In the genomic region with DNA sequence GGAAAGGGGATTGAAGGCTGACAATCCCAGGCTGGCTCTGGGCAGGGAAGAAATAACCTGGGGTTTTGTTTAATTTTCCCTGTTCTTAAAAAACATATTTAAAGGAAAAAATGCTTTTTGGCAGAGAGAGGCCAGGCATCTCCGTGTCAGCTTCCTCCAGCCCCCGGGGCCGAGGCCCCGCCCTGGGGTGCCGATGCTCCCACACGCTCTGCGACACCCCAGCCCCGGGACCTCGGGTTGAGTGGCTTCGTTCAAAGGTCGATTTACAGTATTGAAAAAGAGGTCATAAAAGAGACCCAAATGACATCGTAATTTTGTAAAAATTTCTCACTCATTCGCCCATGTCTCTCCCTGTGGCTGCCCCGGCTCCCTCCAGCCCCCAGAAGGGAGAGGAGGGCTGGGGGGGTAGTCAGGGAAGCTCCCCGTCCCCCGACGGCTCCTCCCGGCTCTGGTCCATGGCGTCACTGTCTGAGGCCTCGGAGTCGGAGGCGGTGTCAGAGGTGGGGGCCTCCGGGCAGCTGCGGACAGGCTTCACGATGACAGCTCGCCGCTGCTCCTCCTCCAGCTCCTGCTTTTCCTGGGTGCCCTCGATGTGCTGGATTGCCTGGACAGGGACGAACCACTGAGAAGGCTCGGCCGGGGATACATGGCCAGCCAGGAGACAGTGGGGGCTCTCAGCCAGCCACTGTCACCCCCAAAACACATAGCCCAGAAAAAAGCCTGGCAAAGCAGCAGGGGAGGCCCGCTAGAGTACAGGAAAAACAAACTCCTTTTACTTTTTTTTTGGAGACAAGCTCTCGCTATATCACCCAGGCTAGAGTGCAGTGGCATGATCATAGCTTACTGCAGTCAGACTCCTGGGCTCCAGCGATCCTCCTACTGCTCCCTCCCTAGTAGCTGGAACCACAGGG, we compare ENCODE assay signal across 1 cellular context.
TF ChIP-seq lines count a peak whose summit lies in the region.

No MANE protein-coding gene starts in this region.

TF ChIP-seq in HepG2, 621 proteins besides CTCF, POLR2A, EP300 and RAD21:
- no peak for TF ChIP-seq ATRX (CRISPR knock-in tag; IDR thresholded peaks at IDR 0.05; ENCODE audit: borderline replicate concordance)
- TF ChIP-seq, protein P1, sequence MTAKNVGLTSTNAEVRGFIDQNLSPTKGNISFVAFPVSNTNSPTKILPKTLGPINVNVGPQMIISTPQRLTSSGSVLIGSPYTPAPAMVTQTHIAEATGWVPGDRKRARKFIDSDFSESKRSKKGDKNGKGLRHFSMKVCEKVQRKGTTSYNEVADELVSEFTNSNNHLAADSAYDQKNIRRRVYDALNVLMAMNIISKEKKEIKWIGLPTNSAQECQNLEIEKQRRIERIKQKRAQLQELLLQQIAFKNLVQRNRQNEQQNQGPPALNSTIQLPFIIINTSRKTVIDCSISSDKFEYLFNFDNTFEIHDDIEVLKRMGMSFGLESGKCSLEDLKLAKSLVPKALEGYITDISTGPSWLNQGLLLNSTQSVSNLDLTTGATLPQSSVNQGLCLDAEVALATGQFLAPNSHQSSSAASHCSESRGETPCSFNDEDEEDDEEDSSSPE (CRISPR knock-in tag; IDR thresholded peaks at IDR 0.05), result no peak
- peak; percentile 55 for TF ChIP-seq AGO2 (optimal IDR thresholded peaks at IDR 0.05; ENCODE audit: low read depth, low read length)
- TF ChIP-seq ZNF775 (CRISPR knock-in tag; IDR thresholded peaks at IDR 0.05; ENCODE audit: borderline replicate concordance), result no peak
- no peak for TF ChIP-seq ZSCAN9 (CRISPR knock-in tag; IDR thresholded peaks at IDR 0.05; ENCODE audit: borderline replicate concordance)
- no peak for TF ChIP-seq NR3C1 (CRISPR knock-in tag; IDR thresholded peaks at IDR 0.05)
- TF ChIP-seq FIP1L1 (IDR thresholded peaks at IDR 0.05; ENCODE audit: borderline replicate concordance, insufficient read depth, low read depth, low read length), result no peak
- TF ChIP-seq, protein P2, sequence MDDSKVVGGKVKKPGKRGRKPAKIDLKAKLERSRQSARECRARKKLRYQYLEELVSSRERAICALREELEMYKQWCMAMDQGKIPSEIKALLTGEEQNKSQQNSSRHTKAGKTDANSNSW (CRISPR knock-in tag; IDR thresholded peaks at IDR 0.05; ENCODE audit: borderline replicate concordance), result no peak
